Comparison of ENCODE assay signal across 9 cellular contexts in genomic region chr3:183635107-183635430, GRCh38. TPM values are rescaled to one million over a fixed set of nuclear protein-coding genes. Genes with fewer than 3 reads are reported as not detected.
DNase-seq lines count a peak whose midpoint lies in the region; ATAC-seq, FAIRE-seq and TF ChIP-seq lines count a peak whose summit lies in the region.
"Had no signal": no experiment of that assay in that cellular context is flagged by ENCODE, and none has a peak within 500 bp of the region (broad histone marks: within the 10 kb centered on the region; RNA-seq: fewer than 3 reads in every experiment).

No MANE protein-coding gene starts in this region.

- no peaks in the 10 kb centered on the region for H3K36me3 Mint-ChIP-seq in stimulated activated naive CD8-positive, alpha-beta T cell treated with anti-CD3 and anti-CD28 coated beads, Interleukin-15, Interleukin-2, amounts not matched to agents 100 ng/mL and 50 ng/mL, for 24 hours (ENCODE audit: low read depth)

- ATAC-seq in stimulated activated naive CD8-positive, alpha-beta T cell treated with anti-CD3 and anti-CD28 coated beads, Interleukin-15, Interleukin-2, amounts not matched to agents 100 U/mL and 50 U/mL, for 24 hours: no peak
- ATAC-seq in GM12878 (no peak), GM19452 (IDR thresholded peaks at IDR 0.05; ENCODE audit: unreplicated experiment) (no peak)

- POLR2A ChIA-PET in GM12878 (lab: Charles Lee): interaction anchor here (0.6 to 3.3 kb wide), 10 partner anchors 30 to 119 kb away, joined by 3 to 35 read pairs (median 6); partner anchors contain the start of gene YEATS2

- H3K79me2 ChIP-seq in GM12878 (ENCODE audit: control insufficient read depth, insufficient read depth, low read length): no peaks in the 10 kb centered on the region

- TF ChIP-seq POLR2A in GM12878 (IDR thresholded peaks at IDR 0.05; ENCODE audit: low read depth, low read length): no peak
- TF ChIP-seq POLR2A in GM12891 (IDR thresholded peaks at IDR 0.05; ENCODE audit: low read depth, low read length): no peak

- in situ Hi-C loops in GM12878 (cut with MboI): no loop called here

- no peaks in the 10 kb centered on the region for H3K27me3 Mint-ChIP-seq in stimulated activated naive CD8-positive, alpha-beta T cell treated with anti-CD3 and anti-CD28 coated beads, Interleukin-15, Interleukin-2, amounts not matched to agents 100 ng/mL and 50 ng/mL, for 24 hours

- H3K4me1 ChIP-seq in GM12878 (ENCODE audit: control insufficient read depth, insufficient read depth, low read length) (peaks cover 19% of the 10 kb centered on the region; the same call in 1 of the 2 replicates), mesodermal cell (ENCODE audit: control insufficient read depth, insufficient read depth, low read length, poor library complexity, severe bottlenecking) (no peaks in the 10 kb centered on the region)

- FAIRE-seq in GM12878 (lab: Jason Lieb, UNC) (no peak), GM12891 (lab: Jason Lieb, UNC) (no peak)
- FAIRE-seq: colon had no signal

- H2AFZ ChIP-seq in GM12878 (ENCODE audit: control insufficient read depth, low read depth, low read length): peak overlapping the region; percentile 97

- no TSS peak for BruUV-seq in GM12878 (replicated peaks; lab: Mats Ljungman, UMichigan)

- CTCF ChIA-PET in GM12878 (lab: Yijun Ruan, JAX): interaction anchor here (1.0 to 2.5 kb wide), 7 partner anchors 10 to 164 kb away, joined by 3 to 16 read pairs (median 3); no protein-coding TSS in a partner anchor

- no peaks in the 10 kb centered on the region; a peak in 1 of 4 replicates for H3K27me3 ChIP-seq in GM12878 (replicated peaks in 1 of 2; ENCODE audit: control insufficient read depth in 2 of 2, insufficient read depth in 2 of 2, low read length in 1 of 2)

- H3K9me3 ChIP-seq in GM12878 (replicated peaks; ENCODE audit: control insufficient read depth, insufficient read depth, low read length): no peaks in the 10 kb centered on the region
- no peaks in the 10 kb centered on the region for H3K9me3 ChIP-seq in mesodermal cell (ENCODE audit: control insufficient read depth, low read length)

- WGBS in GM12878 (ENCODE audit: insufficient coverage, insufficient replicate concordance, low lambda C conversion rate, missing lambda C conversion rate): 0% methylated on average over 9 of the region's 9 CpGs
- WGBS in mesodermal cell (ENCODE audit: insufficient coverage in 2 of 2), 2 experiments: 16 to 18% methylated on average over 7 to 8 of the region's 9 CpGs

- no peak for TF ChIP-seq RAD21 in GM12878 (IDR thresholded peaks at IDR 0.05; ENCODE audit: insufficient read depth, low read depth, low read length)

- no peaks in the 10 kb centered on the region for H3K36me3 ChIP-seq in GM12878 (ENCODE audit: control insufficient read depth in 2 of 2, insufficient read depth in 2 of 2, low read length in 1 of 2)
- peaks cover 15% of the 10 kb centered on the region for H3K36me3 ChIP-seq in mesodermal cell (ENCODE audit: control insufficient read depth, insufficient read depth, low read length)

- TF ChIP-seq EP300 in GM12878 (IDR thresholded peaks at IDR 0.05; ENCODE audit: borderline replicate concordance in 1 of 2, control insufficient read depth in 1 of 2, low read depth in 2 of 2, low read length in 2 of 2): no peak

- RAD21 ChIA-PET in GM12878 (lab: Charles Lee; ENCODE audit: unreplicated experiment): interaction anchor here (0.9 to 3.9 kb wide), 8 partner anchors 29 to 119 kb away, joined by 3 to 30 read pairs (median 8); partner anchors contain the start of gene YEATS2

- no peak for DNase-seq in stimulated activated naive CD8-positive, alpha-beta T cell treated with anti-CD3 and anti-CD28 coated beads, Interleukin-15, Interleukin-2, amounts not matched to agents 100 U/mL and 50 U/mL, for 24 hours
- DNase-seq in GM12878 (ENCODE audit: low read depth, low spot score): no peak
- DNase-seq in nucleus accumbens (lab: John Stamatoyannopoulos, UW): no peak
- DNase-seq in GM12891 (ENCODE audit: insufficient read length, low spot score): no peak
- DNase-seq in stimulated activated CD4-positive, alpha-beta T cell treated with anti-CD3 and anti-CD28 coated beads, Interleukin-12 subunit alpha, Interleukin-12 subunit beta, amount 100 ng/mL, for 4 hours: no peak

- peak overlapping the region; percentile 43; the same call in 1 of the 2 replicates for H3K9ac ChIP-seq in GM12878 (ENCODE audit: control insufficient read depth, insufficient read depth, low read length)

- H3K4me2 ChIP-seq in GM12878 (ENCODE audit: control insufficient read depth, insufficient read depth): peak overlapping the region; percentile 86

- SMC1A ChIA-PET in GM12878 (lab: Charles Lee; ENCODE audit: uncharacterized antibody, unreplicated experiment): interaction anchor here (0.9 to 4.1 kb wide), 19 partner anchors 9 to 165 kb away, joined by 3 to 20 read pairs (median 4); no protein-coding TSS in a partner anchor

- intact Hi-C loops in GM12878 (cut with micrococcal nuclease; ENCODE audit: unreplicated experiment): loop anchor here (2.0 to 5.0 kb wide), 3 partner anchors 43 to 166 kb away; no protein-coding TSS in a partner anchor

- no peaks in the 10 kb centered on the region for H3K9me3 Mint-ChIP-seq in stimulated activated naive CD8-positive, alpha-beta T cell treated with anti-CD3 and anti-CD28 coated beads, Interleukin-15, Interleukin-2, amounts not matched to agents 100 ng/mL and 50 ng/mL, for 24 hours

- H3K4me3 Mint-ChIP-seq in stimulated activated naive CD8-positive, alpha-beta T cell treated with anti-CD3 and anti-CD28 coated beads, Interleukin-15, Interleukin-2, amounts not matched to agents 100 ng/mL and 50 ng/mL, for 24 hours: peak overlapping the region; percentile 88

- TF ChIP-seq CTCF in GM12878 (IDR thresholded peaks at IDR 0.05 in 2 of 3, conservative IDR thresholded peaks at IDR 0.05 in 1 of 3; ENCODE audit: control insufficient read depth in 2 of 3, extremely low read depth in 1 of 3, insufficient read depth in 1 of 3, low read depth in 3 of 3, low read length in 3 of 3): no peak

- H3K4me3 ChIP-seq in GM12878 (peak overlapping the region; percentile 80), mesodermal cell (ENCODE audit: extremely low read depth, insufficient read depth, low read length, poor library complexity, severe bottlenecking) (peak overlapping the region; percentile 93)

- H3K27ac Mint-ChIP-seq in stimulated activated naive CD8-positive, alpha-beta T cell treated with anti-CD3 and anti-CD28 coated beads, Interleukin-15, Interleukin-2, amounts not matched to agents 100 ng/mL and 50 ng/mL, for 24 hours: peak overlapping the region; percentile 87

- H3K27ac ChIP-seq in GM12878 (ENCODE audit: control insufficient read depth, insufficient read depth) (peak overlapping the region; percentile 25; the same call in 1 of the 2 replicates), mesodermal cell (ENCODE audit: low read depth, low read length, severe bottlenecking) (peak overlapping the region; percentile 99)

- peaks cover 42% of the 10 kb centered on the region for H3K4me1 Mint-ChIP-seq in stimulated activated naive CD8-positive, alpha-beta T cell treated with anti-CD3 and anti-CD28 coated beads, Interleukin-15, Interleukin-2, amounts not matched to agents 100 ng/mL and 50 ng/mL, for 24 hours (ENCODE audit: low read depth)

- no peaks in the 10 kb centered on the region for H4K20me1 ChIP-seq in GM12878 (ENCODE audit: control insufficient read depth, insufficient read depth)

TF ChIP-seq in GM12878, 131 proteins besides CTCF, POLR2A, EP300 and RAD21 (continues in another document):
- TF ChIP-seq NFYA (IDR thresholded peaks at IDR 0.05; ENCODE audit: borderline replicate concordance, low read depth, low read length): no peak

TF ChIP-seq in GM12891, 5 proteins besides CTCF, POLR2A, EP300 and RAD21:
- no peak for TF ChIP-seq SPI1 (IDR thresholded peaks at IDR 0.05; ENCODE audit: low read depth, low read length)
- no peak for TF ChIP-seq POLR2AphosphoS5 (IDR thresholded peaks at IDR 0.05; ENCODE audit: low read depth, low read length)
- TF ChIP-seq POU2F2 (IDR thresholded peaks at IDR 0.05; ENCODE audit: low read depth, low read length): no peak
- TF ChIP-seq PAX5 (IDR thresholded peaks at IDR 0.05; ENCODE audit: insufficient read depth, low read length, severe bottlenecking): no peak
- TF ChIP-seq TAF1 (IDR thresholded peaks at IDR 0.05; ENCODE audit: low read depth, low read length): no peak
TF ChIP-seq in GM12891: peak in this region for 0.

RNA-seq across cellular contexts. Expression of gene KLHL24, which starts 0.4 kb away (rescaled TPM):
- total RNA-seq in GM12878 (2013; cell fraction: nucleolus; rRNA removed): 90.1 and 94.9 TPM in 2 replicates
- total RNA-seq in GM12878 (2014; rRNA removed) (6.1 and 7.5 TPM in 2 replicates), GM12878 (2014; rRNA removed; fragmentation: Illumina TruSeq; extraction: Trizol) (5.8 and 6.8 TPM in 2 replicates), GM12878 (2021) (5.8 and 6.7 TPM in 2 replicates)
- polyA plus RNA-seq in GM12878 (2011; ENCODE audit: low read depth): 5.3 TPM
- polyA plus RNA-seq in GM12878 (2011; rRNA removed) (24.3 and 39.5 TPM in 2 replicates), GM12878 (2014; fragmentation: Illumina TruSeq; extraction: Trizol) (4.2 and 4.5 TPM in 2 replicates), GM12878 (2014; fragmentation: Nextera tagmentation; extraction: Ambion mirVana) (1 to 10 TPM in 1 of 2 experiments, under 1 TPM in 1; 0.91 to 1.6 TPM), GM12878 (2014; rRNA removed) (3.2 and 4.0 TPM in 2 replicates), GM12878 (2016; fragmentation: Nextera tagmentation; extraction: Ambion mirVana) (1 to 10 TPM; 4.5 to 6.3 TPM)
- 10.9 and 24.7 TPM in 2 replicates for polyA plus RNA-seq in GM12878 (2011; cell fraction: cytosol; rRNA removed)
- polyA plus RNA-seq in GM12878 (2011; cell fraction: nucleus; rRNA removed): 12.0 and 12.9 TPM in 2 replicates
- polyA plus RNA-seq in GM12878 (2012): 7.6 and 10.2 TPM in 2 replicates
- polyA minus RNA-seq in GM12878 (2011; rRNA and poly(A)+ RNA removed): 57.8 and 71.9 TPM in 2 replicates
- 17.2 and 20.0 TPM in 2 replicates for polyA minus RNA-seq in GM12878 (2011; cell fraction: cytosol; rRNA and poly(A)+ RNA removed)
- 14.6 and 17.7 TPM in 2 replicates for polyA minus RNA-seq in GM12878 (2011; cell fraction: nucleus; rRNA and poly(A)+ RNA removed)
- 46.5 TPM for polyA plus RNA-seq in mesodermal cell (2013, experiment 1 of 2)
- 37.1 TPM for polyA plus RNA-seq in mesodermal cell (2013, experiment 2 of 2)
- polyA plus RNA-seq in GM12891 (2012; ENCODE audit: low read depth, missing spikeins): 2.8 TPM
